13 cellular contexts compared by ENCODE assay signal in the genomic region with DNA sequence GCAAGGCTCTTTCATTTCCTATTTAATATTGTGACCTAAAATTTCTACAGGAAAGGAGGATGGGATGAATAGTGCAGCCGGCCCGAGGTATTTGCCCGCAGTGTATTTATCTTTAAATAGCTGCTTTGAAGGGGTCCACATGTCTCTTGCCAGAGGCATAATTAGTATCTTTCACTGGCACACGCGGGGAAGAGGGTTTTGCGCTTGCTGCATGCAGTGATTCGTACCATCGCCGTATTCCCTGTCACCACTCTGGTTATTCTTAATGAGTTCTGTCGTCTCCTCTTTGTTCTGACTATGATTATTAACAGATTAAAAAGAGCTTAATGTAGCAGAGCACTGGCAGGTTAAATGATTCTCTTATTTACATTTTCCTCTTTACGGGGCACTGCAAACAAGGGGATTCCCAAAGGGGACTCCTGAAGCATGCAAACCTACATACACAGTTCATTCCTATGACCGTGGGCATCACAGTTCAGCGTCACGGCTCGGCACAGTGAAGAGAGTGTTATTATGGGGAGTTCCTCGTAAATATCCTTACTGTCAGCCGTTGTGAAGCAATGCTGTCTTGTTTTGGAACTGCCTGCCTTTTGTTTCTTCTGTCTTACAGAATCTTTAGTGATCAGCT.
DNase-seq lines count a peak whose midpoint lies in the region; ATAC-seq and TF ChIP-seq lines count a peak whose summit lies in the region.
"Had no signal": no experiment of that assay in that cellular context is flagged by ENCODE, and none has a peak within 500 bp of the region (broad histone marks: within the 10 kb centered on the region; RNA-seq: fewer than 3 reads in every experiment).

No MANE protein-coding gene starts in this region.

- peak; percentile 24 for DNase-seq in COLO668 (lab: John Stamatoyannopoulos, UW; ENCODE audit: unreplicated experiment)
- no peak for DNase-seq in activated B cell treated with CpG ODN at 0.5 μM for 24 hours
- no peak for DNase-seq in activated CD4-positive, CD25-positive, alpha-beta regulatory T cell treated with anti-CD3 and anti-CD28 coated beads, Interleukin-2, amount 50 U/mL, for 72 hours
- no peak for DNase-seq in tibial nerve (ENCODE audit: low spot score in 2 of 2)
- no peak for DNase-seq in transverse colon
- no peak for DNase-seq in NCI-H446 (lab: John Stamatoyannopoulos, UW)
- DNase-seq: AML-193, NCI-H226, upper lobe of left lung had no signal

- H3K9me3 ChIP-seq in tibial nerve (no peaks in the 10 kb centered on the region), transverse colon (no peaks in the 10 kb centered on the region)
- H3K9me3 ChIP-seq: breast epithelium, upper lobe of left lung had no signal

- no peaks in the 10 kb centered on the region for H3K36me3 ChIP-seq in tibial nerve
- no peaks in the 10 kb centered on the region for H3K36me3 ChIP-seq in transverse colon
- H3K36me3 ChIP-seq: breast epithelium had no signal

- peak overlapping the region; percentile 49 for H3K4me3 Mint-ChIP-seq in activated B cell treated with CpG ODN at 0.5 μM for 24 hours

- POLR2A ChIA-PET in activated B cell treated with CpG ODN at 0.5 μM for 24 hours (lab: Charles Lee): no interaction called here

- peaks cover 62% of the 10 kb centered on the region for H3K4me1 Mint-ChIP-seq in activated B cell treated with CpG ODN at 0.5 μM for 24 hours

- H3K27me3 Mint-ChIP-seq in activated B cell treated with CpG ODN at 0.5 μM for 24 hours: no peaks in the 10 kb centered on the region

- no peaks in the 10 kb centered on the region for H3K27me3 ChIP-seq in tibial nerve
- H3K27me3 ChIP-seq in transverse colon: no peaks in the 10 kb centered on the region
- H3K27me3 ChIP-seq: breast epithelium, upper lobe of left lung had no signal

- intact Hi-C loops in activated B cell treated with CpG ODN at 0.5 μM for 24 hours (cut with micrococcal nuclease): no loop called here
- intact Hi-C loops in transverse colon (cut with DNase I; ENCODE audit: low total_unique reads): no loop called here

- no peaks in the 10 kb centered on the region for H3K9me3 Mint-ChIP-seq in activated B cell treated with CpG ODN at 0.5 μM for 24 hours

- in situ Hi-C loops in transverse colon (cut with MboI; ENCODE audit: low pct_ligation_motif_present in 1 of 4, low pct_unique_long_range_greater_than_20kb in 1 of 4, low sequenced_read_pairs in 3 of 4): no loop called here

- WGBS in tibial nerve, 2 donors: 68 to 72% methylated on average over 17 of the region's 17 CpGs
- WGBS in transverse colon (ENCODE audit: low coverage in 1 of 2), 2 donors: 68 to 72% methylated on average over 7 to 17 of the region's 17 CpGs

- TF ChIP-seq POLR2A in tibial nerve (IDR thresholded peaks at IDR 0.05): no peak
- no peak for TF ChIP-seq POLR2A in transverse colon (IDR thresholded peaks at IDR 0.05)

- H3K4me3 ChIP-seq in tibial nerve (no peak overlapping the region), transverse colon (no peak overlapping the region)
- H3K4me3 ChIP-seq: breast epithelium, K562, upper lobe of left lung had no signal

- TF ChIP-seq CTCF in activated B cell treated with CpG ODN at 0.5 μM for 24 hours (IDR thresholded peaks at IDR 0.05) (no peak), tibial nerve (IDR thresholded peaks at IDR 0.05) (no peak), transverse colon (IDR thresholded peaks at IDR 0.05) (no peak)

- H3K27ac ChIP-seq in tibial nerve (no peak overlapping the region), transverse colon (no peak overlapping the region)
- H3K27ac ChIP-seq: breast epithelium, upper lobe of left lung had no signal

- ATAC-seq in GM18861 (IDR thresholded peaks at IDR 0.05; ENCODE audit: unreplicated experiment) (peak; percentile 55), HG03135 (IDR thresholded peaks at IDR 0.05; ENCODE audit: unreplicated experiment) (peak; percentile 59), activated B cell treated with CpG ODN at 0.5 μM for 24 hours (ENCODE audit: low read depth) (peak; percentile 95)
- ATAC-seq: K562 had no signal

- no peak for TF ChIP-seq EP300 in tibial nerve (IDR thresholded peaks at IDR 0.05)
- TF ChIP-seq EP300 in transverse colon (IDR thresholded peaks at IDR 0.05; ENCODE audit: low read depth): no peak

- CTCF ChIA-PET in activated B cell treated with CpG ODN at 0.5 μM for 24 hours (lab: Charles Lee): interaction anchor here (0.6 to 1.0 kb wide), 2 partner anchors 193 to 1470 kb away, joined by 3 read pairs; no protein-coding TSS in a partner anchor

- H3K27ac Mint-ChIP-seq in activated B cell treated with CpG ODN at 0.5 μM for 24 hours: peak overlapping the region; percentile 24

- peaks cover 0 to 36% (median 8%) of the 10 kb centered on the region in 4 donors for H3K4me1 ChIP-seq in tibial nerve
- peaks cover 0 to 20% (median 3%) of the 10 kb centered on the region in 4 donors for H3K4me1 ChIP-seq in transverse colon
- H3K4me1 ChIP-seq: breast epithelium had no signal

- peaks cover 43% of the 10 kb centered on the region for H3K36me3 Mint-ChIP-seq in activated B cell treated with CpG ODN at 0.5 μM for 24 hours (ENCODE audit: low read depth)
